In genomic region chr17:76791053-76791980, GRCh38 we compare ENCODE assay signal across 8 cellular contexts. TPM values are rescaled to one million over a fixed set of nuclear protein-coding genes. Genes with fewer than 3 reads are reported as not detected.
DNase-seq lines count a peak whose midpoint lies in the region; ATAC-seq lines count a peak whose summit lies in the region.

No MANE protein-coding gene starts in this region.

- peak overlapping the region; percentile 61 for H3K4me2 ChIP-seq in skeletal muscle satellite cell (ENCODE audit: low read length)

- H3K4me1 Mint-ChIP-seq in activated CD4-positive, alpha-beta memory T cell treated with anti-CD3 and anti-CD28 coated beads for 36 hours (ENCODE audit: low read depth) = peaks cover 13% of the 10 kb centered on the region

- H3K4me1 ChIP-seq in skeletal muscle satellite cell (ENCODE audit: control insufficient read depth, insufficient read depth, low read length) = peaks cover 11% of the 10 kb centered on the region

- no peaks in the 10 kb centered on the region for H3K27me3 Mint-ChIP-seq in activated CD4-positive, alpha-beta memory T cell treated with anti-CD3 and anti-CD28 coated beads for 36 hours

- H3K4me3 Mint-ChIP-seq in activated CD4-positive, alpha-beta memory T cell treated with anti-CD3 and anti-CD28 coated beads for 36 hours = peak overlapping the region; percentile 2

- no peak overlapping the region for H3K9ac ChIP-seq in skeletal muscle satellite cell (ENCODE audit: low read depth, low read length)

- H3K9me3 Mint-ChIP-seq in activated CD4-positive, alpha-beta memory T cell treated with anti-CD3 and anti-CD28 coated beads for 36 hours = no peaks in the 10 kb centered on the region

- H3K9me3 ChIP-seq in MG63 = no peaks in the 10 kb centered on the region
- no peaks in the 10 kb centered on the region for H3K9me3 ChIP-seq in skeletal muscle satellite cell (replicated peaks; ENCODE audit: low read length)

- no peaks in the 10 kb centered on the region for H3K36me3 Mint-ChIP-seq in activated CD4-positive, alpha-beta memory T cell treated with anti-CD3 and anti-CD28 coated beads for 36 hours

- H3K4me3 ChIP-seq in MG63 (no peak overlapping the region), skeletal muscle satellite cell (ENCODE audit: low read length) (no peak overlapping the region)

- intact Hi-C loops in activated CD4-positive, alpha-beta memory T cell treated with anti-CD3 and anti-CD28 coated beads for 36 hours (cut with micrococcal nuclease) = loop anchor here (5.0 kb wide), 1 partner anchor 39 kb away; no protein-coding TSS in a partner anchor

- H3K36me3 ChIP-seq in MG63 = no peaks in the 10 kb centered on the region; the same call in 1 of the 2 replicates
- no peaks in the 10 kb centered on the region for H3K36me3 ChIP-seq in skeletal muscle satellite cell (ENCODE audit: insufficient read depth, low read length)

- no peak overlapping the region for H3K27ac Mint-ChIP-seq in activated CD4-positive, alpha-beta memory T cell treated with anti-CD3 and anti-CD28 coated beads for 36 hours

- CTCF ChIA-PET in activated CD4-positive, alpha-beta memory T cell treated with anti-CD3 and anti-CD28 coated beads for 36 hours (lab: Charles Lee) = no interaction called here

- no peak for ATAC-seq in HG03565 (IDR thresholded peaks at IDR 0.05; ENCODE audit: unreplicated experiment)
- no peak for ATAC-seq in HG03280 (IDR thresholded peaks at IDR 0.05; ENCODE audit: unreplicated experiment)
- no peak for ATAC-seq in HG03139 (IDR thresholded peaks at IDR 0.05; ENCODE audit: unreplicated experiment)

- DNase-seq in DMS 273 (lab: John Stamatoyannopoulos, UW; ENCODE audit: unreplicated experiment) = peak; percentile 78
- DNase-seq in MG63 = peak; percentile 54
- DNase-seq in activated CD4-positive, alpha-beta memory T cell treated with anti-CD3 and anti-CD28 coated beads for 36 hours = peak; percentile 63
- peak; percentile 46 for DNase-seq in epidermal melanocyte (ENCODE audit: insufficient read length, low spot score)

- POLR2A ChIA-PET in activated CD4-positive, alpha-beta memory T cell treated with anti-CD3 and anti-CD28 coated beads for 36 hours (lab: Charles Lee) = interaction anchor here (0.8 kb wide), 1 partner anchor 64 kb away, joined by 3 read pairs; no protein-coding TSS in a partner anchor

- H3K27me3 ChIP-seq in MG63 (no peaks in the 10 kb centered on the region), skeletal muscle satellite cell (ENCODE audit: control insufficient read depth, insufficient read depth, low read length) (no peaks in the 10 kb centered on the region)

RNA-seq across cellular contexts. Expression of gene MFSD11, which starts 53.4 kb away (rescaled TPM):
- total RNA-seq in MG63 (2014; rRNA removed; shearing (Covaris generic); ENCODE audit: low replicate concordance) = 23.8 and 24.9 TPM in 2 replicates
- 10 to 100 TPM; 17.5 to 18.3 TPM for total RNA-seq in activated CD4-positive, alpha-beta memory T cell treated with anti-CD3 and anti-CD28 coated beads for 36 hours
- total RNA-seq in skeletal muscle satellite cell (2012; rRNA removed) = 24.6 and 27.7 TPM in 2 replicates

RNA-seq across cellular contexts. Expression of gene SRSF2, which starts 54.2 kb away (rescaled TPM):
- 292 and 619 TPM in 2 replicates for total RNA-seq in MG63 (2014; rRNA removed; shearing (Covaris generic); ENCODE audit: low replicate concordance)
- total RNA-seq in activated CD4-positive, alpha-beta memory T cell treated with anti-CD3 and anti-CD28 coated beads for 36 hours = 100 to 1,000 TPM; 299 TPM
- total RNA-seq in skeletal muscle satellite cell (2012; rRNA removed) = 193 and 226 TPM in 2 replicates
